ENCODE assay signal across 14 cellular contexts in genomic region chr7:78420001-78420400, GRCh38.
"Had no signal": no experiment of that assay in that cellular context is flagged by ENCODE, and none has a peak within 500 bp of the region (broad histone marks: within the 10 kb centered on the region; RNA-seq: fewer than 3 reads in every experiment).

No MANE protein-coding gene starts in this region.

- DNase-seq: activated CD4-positive, CD25-positive, alpha-beta regulatory T cell treated with anti-CD3 and anti-CD28 coated beads, Interleukin-2, amount 50 U/mL, for 72 hours; activated naive CD4-positive, alpha-beta T cell treated with anti-CD3 and anti-CD28 coated beads, Interleukin-2, amount 50 U/mL, for 16 hours; activated T-cell treated with anti-CD3 and anti-CD28 coated beads, Interleukin-2, amount 50 U/mL, for 24 hours; effector CD4-positive, alpha-beta T cell; esophagus squamous epithelium; glutamatergic neuron; left ventricle myocardium superior; mesenchymal stem cell; stimulated activated CD4-positive, alpha-beta T cell treated with anti-CD3 and anti-CD28 coated beads, Interleukin-15, amount 100 ng/mL, for 24 hours; stimulated activated CD4-positive, alpha-beta T cell treated with anti-CD3 and anti-CD28 coated beads, Interleukin-4, amount 100 ng/mL, for 24 hours; stimulated activated naive CD4-positive, alpha-beta T cell; T-cell; T-helper 9 cell had no signal

- FAIRE-seq: endothelial cell of umbilical vein had no signal
